In genomic region chr22:31969789-31970489, GRCh38 we compare ENCODE assay signal across 7 cellular contexts. TPM values are rescaled to one million over a fixed set of nuclear protein-coding genes. Genes with fewer than 3 reads are reported as not detected.
DNase-seq lines count a peak whose midpoint lies in the region; ATAC-seq and TF ChIP-seq lines count a peak whose summit lies in the region.

No MANE protein-coding gene starts in this region.

- no peak overlapping the region for H3K23ac ChIP-seq in mesendoderm (ENCODE audit: low read length)

- H3K27me3 ChIP-seq in mesendoderm (ENCODE audit: insufficient read depth, low read length, poor library complexity): no peaks in the 10 kb centered on the region

- H3K79me1 ChIP-seq in mesendoderm (ENCODE audit: low read length): no peaks in the 10 kb centered on the region

- H3K4me1 Mint-ChIP-seq in activated CD8-positive, alpha-beta memory T cell treated with anti-CD3 and anti-CD28 coated beads, Interleukin-2, amount 10 ng/mL, durations not matched to agents 7 days and 5 days: peaks cover 14% of the 10 kb centered on the region
- peaks cover 8% of the 10 kb centered on the region for H3K4me1 Mint-ChIP-seq in endothelial cell (ENCODE audit: unreplicated experiment)
- H3K4me1 Mint-ChIP-seq in stimulated activated effector memory CD8-positive, alpha-beta T cell treated with anti-CD3 and anti-CD28 coated beads, Interleukin-12 subunit alpha, Interleukin-12 subunit beta, amount 100 ng/mL, for 72 hours: peaks cover 15% of the 10 kb centered on the region

- peak; percentile 42 for ATAC-seq in HG03442 (IDR thresholded peaks at IDR 0.05; ENCODE audit: unreplicated experiment)
- ATAC-seq in activated CD8-positive, alpha-beta memory T cell treated with anti-CD3 and anti-CD28 coated beads, Interleukin-2, amount 10 ng/mL, durations not matched to agents 7 days and 5 days: peak; percentile 72
- peak; percentile 83 for ATAC-seq in stimulated activated effector memory CD8-positive, alpha-beta T cell treated with anti-CD3 and anti-CD28 coated beads, Interleukin-12 subunit alpha, Interleukin-12 subunit beta, amount 100 ng/mL, for 72 hours

- H3K36me3 Mint-ChIP-seq in activated CD8-positive, alpha-beta memory T cell treated with anti-CD3 and anti-CD28 coated beads, Interleukin-2, amount 10 ng/mL, durations not matched to agents 7 days and 5 days: no peaks in the 10 kb centered on the region
- H3K36me3 Mint-ChIP-seq in endothelial cell (ENCODE audit: low read depth, unreplicated experiment): no peaks in the 10 kb centered on the region
- peaks cover 5% of the 10 kb centered on the region for H3K36me3 Mint-ChIP-seq in stimulated activated effector memory CD8-positive, alpha-beta T cell treated with anti-CD3 and anti-CD28 coated beads, Interleukin-12 subunit alpha, Interleukin-12 subunit beta, amount 100 ng/mL, for 72 hours

- H2BK120ac ChIP-seq in mesendoderm (ENCODE audit: low read depth, low read length): no peak overlapping the region

- TF ChIP-seq CTCF in GM12875 (IDR thresholded peaks at IDR 0.05; ENCODE audit: borderline replicate concordance, insufficient read depth, low read depth, low read length) (peak; percentile 58), endothelial cell (IDR thresholded peaks at IDR 0.05; ENCODE audit: unreplicated experiment) (no peak)

- peak overlapping the region; percentile 96 for H3K4me2 ChIP-seq in mesendoderm (ENCODE audit: low read length)

- H3K27ac Mint-ChIP-seq in activated CD8-positive, alpha-beta memory T cell treated with anti-CD3 and anti-CD28 coated beads, Interleukin-2, amount 10 ng/mL, durations not matched to agents 7 days and 5 days: no peak overlapping the region
- no peak overlapping the region for H3K27ac Mint-ChIP-seq in endothelial cell (ENCODE audit: unreplicated experiment)
- peak overlapping the region; percentile 86 for H3K27ac Mint-ChIP-seq in stimulated activated effector memory CD8-positive, alpha-beta T cell treated with anti-CD3 and anti-CD28 coated beads, Interleukin-12 subunit alpha, Interleukin-12 subunit beta, amount 100 ng/mL, for 72 hours

- CTCF ChIA-PET in activated CD8-positive, alpha-beta memory T cell treated with anti-CD3 and anti-CD28 coated beads, Interleukin-2, amount 10 ng/mL, durations not matched to agents 7 days and 5 days (lab: Charles Lee): interaction anchor here (0.6 to 7.1 kb wide), 70 partner anchors 10 to 554 kb away, joined by 3 to 100 read pairs (median 4); partner anchors contain the start of genes PISD, RTCB and SFI1

- H2AK5ac ChIP-seq in mesendoderm (ENCODE audit: low read length): no peak overlapping the region

- H4K8ac ChIP-seq in mesendoderm (ENCODE audit: low read depth, low read length): no peak overlapping the region

- peak; percentile 84 for DNase-seq in NCI-H748 (lab: John Stamatoyannopoulos, UW; ENCODE audit: unreplicated experiment)
- peak; percentile 76 for DNase-seq in activated CD8-positive, alpha-beta memory T cell treated with anti-CD3 and anti-CD28 coated beads, Interleukin-2, amount 10 ng/mL, durations not matched to agents 7 days and 5 days
- DNase-seq in endothelial cell (ENCODE audit: low spot score): peak; percentile 63
- DNase-seq in mesendoderm: peak; percentile 93
- peak; percentile 33 to 67 for DNase-seq in stimulated activated effector memory CD8-positive, alpha-beta T cell treated with anti-CD3 and anti-CD28 coated beads, Interleukin-12 subunit alpha, Interleukin-12 subunit beta, amount 100 ng/mL, for 72 hours (ENCODE audit: low spot score in 2 of 2)

- H2BK15ac ChIP-seq in mesendoderm (replicated peaks; ENCODE audit: low read depth): no peak overlapping the region

- H3K27ac ChIP-seq in mesendoderm (ENCODE audit: low read depth, low read length): no peak overlapping the region

- peaks cover 2% of the 10 kb centered on the region for H3K27me3 Mint-ChIP-seq in activated CD8-positive, alpha-beta memory T cell treated with anti-CD3 and anti-CD28 coated beads, Interleukin-2, amount 10 ng/mL, durations not matched to agents 7 days and 5 days
- H3K27me3 Mint-ChIP-seq in endothelial cell (ENCODE audit: unreplicated experiment): peaks cover 11% of the 10 kb centered on the region

- H4K5ac ChIP-seq in mesendoderm (ENCODE audit: low read length): no peak overlapping the region

- no peaks in the 10 kb centered on the region for H3K36me3 ChIP-seq in mesendoderm (ENCODE audit: control insufficient read depth, insufficient read depth, low read length)

- no peaks in the 10 kb centered on the region for H3K9me3 Mint-ChIP-seq in activated CD8-positive, alpha-beta memory T cell treated with anti-CD3 and anti-CD28 coated beads, Interleukin-2, amount 10 ng/mL, durations not matched to agents 7 days and 5 days (ENCODE audit: low read depth)
- H3K9me3 Mint-ChIP-seq in endothelial cell (ENCODE audit: unreplicated experiment): no peaks in the 10 kb centered on the region
- H3K9me3 Mint-ChIP-seq in stimulated activated effector memory CD8-positive, alpha-beta T cell treated with anti-CD3 and anti-CD28 coated beads, Interleukin-12 subunit alpha, Interleukin-12 subunit beta, amount 100 ng/mL, for 72 hours: no peaks in the 10 kb centered on the region

- H3K4me3 ChIP-seq in GM12875 (ENCODE audit: low read depth, low read length) (no peak overlapping the region), mesendoderm (ENCODE audit: low read length) (peak overlapping the region; percentile 64)

- no peak overlapping the region for H3K9ac ChIP-seq in mesendoderm (ENCODE audit: low read length)

- peak overlapping the region; percentile 70 for H3K4me3 Mint-ChIP-seq in activated CD8-positive, alpha-beta memory T cell treated with anti-CD3 and anti-CD28 coated beads, Interleukin-2, amount 10 ng/mL, durations not matched to agents 7 days and 5 days
- H3K4me3 Mint-ChIP-seq in endothelial cell (ENCODE audit: unreplicated experiment): peak overlapping the region; percentile 87
- peak overlapping the region; percentile 83 for H3K4me3 Mint-ChIP-seq in stimulated activated effector memory CD8-positive, alpha-beta T cell treated with anti-CD3 and anti-CD28 coated beads, Interleukin-12 subunit alpha, Interleukin-12 subunit beta, amount 100 ng/mL, for 72 hours

- no peak overlapping the region for H3K4ac ChIP-seq in mesendoderm (ENCODE audit: low read depth, low read length)

- no CpG with 5 or more reads among the region's 19 CpGs for WGBS in mesendoderm (ENCODE audit: extremely low coverage, insufficient coverage, low lambda C conversion rate)

- H3K56ac ChIP-seq in mesendoderm (ENCODE audit: low read length): peak overlapping the region; percentile 34

- H2BK5ac ChIP-seq in mesendoderm (ENCODE audit: low read length): no peak overlapping the region

- no peaks in the 10 kb centered on the region for H3K79me2 ChIP-seq in mesendoderm (ENCODE audit: control insufficient read depth, insufficient read depth, low read length)

- no peaks in the 10 kb centered on the region for H3K4me1 ChIP-seq in mesendoderm (ENCODE audit: control insufficient read depth, low read depth, low read length)

- no peak overlapping the region for H3K18ac ChIP-seq in mesendoderm (ENCODE audit: low read length)

RNA-seq across cellular contexts. Expression of gene YWHAH, which starts 25.6 kb away (rescaled TPM):
- total RNA-seq in activated CD8-positive, alpha-beta memory T cell treated with anti-CD3 and anti-CD28 coated beads, Interleukin-2, amount 10 ng/mL, durations not matched to agents 7 days and 5 days: 100 to 1,000 TPM; 224 to 254 TPM
- total RNA-seq in endothelial cell (ENCODE audit: unreplicated experiment): 285 TPM
- 233 TPM for polyA plus RNA-seq in mesendoderm (2013, experiment 1 of 2)
- 231 TPM for polyA plus RNA-seq in mesendoderm (2013, experiment 2 of 2)
